In the genomic region with DNA sequence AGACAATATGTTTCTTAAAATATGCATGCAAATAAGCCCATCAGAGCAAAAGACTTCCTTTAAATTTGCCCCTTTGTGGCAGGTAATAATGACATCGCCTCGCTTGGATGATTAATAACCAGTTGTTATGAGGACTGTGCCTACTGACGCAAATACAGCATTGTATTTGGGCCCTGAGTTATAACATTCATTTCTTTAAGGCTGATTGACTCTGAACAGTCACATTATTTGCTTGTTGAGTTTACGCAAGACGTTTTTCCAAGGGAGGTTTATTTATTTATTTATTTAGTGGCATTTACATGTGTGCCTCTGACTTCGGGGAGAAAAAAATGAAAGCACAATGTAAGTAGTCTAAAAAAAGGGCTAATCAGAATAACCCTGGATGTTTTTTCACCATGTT, we compare ENCODE assay signal across 1 cellular context.
TF ChIP-seq lines count a peak whose summit lies in the region.

No MANE protein-coding gene starts in this region.

TF ChIP-seq in GM12878, 131 proteins besides CTCF, POLR2A, EP300 and RAD21 (continued from another document):
- TF ChIP-seq, protein P1, sequence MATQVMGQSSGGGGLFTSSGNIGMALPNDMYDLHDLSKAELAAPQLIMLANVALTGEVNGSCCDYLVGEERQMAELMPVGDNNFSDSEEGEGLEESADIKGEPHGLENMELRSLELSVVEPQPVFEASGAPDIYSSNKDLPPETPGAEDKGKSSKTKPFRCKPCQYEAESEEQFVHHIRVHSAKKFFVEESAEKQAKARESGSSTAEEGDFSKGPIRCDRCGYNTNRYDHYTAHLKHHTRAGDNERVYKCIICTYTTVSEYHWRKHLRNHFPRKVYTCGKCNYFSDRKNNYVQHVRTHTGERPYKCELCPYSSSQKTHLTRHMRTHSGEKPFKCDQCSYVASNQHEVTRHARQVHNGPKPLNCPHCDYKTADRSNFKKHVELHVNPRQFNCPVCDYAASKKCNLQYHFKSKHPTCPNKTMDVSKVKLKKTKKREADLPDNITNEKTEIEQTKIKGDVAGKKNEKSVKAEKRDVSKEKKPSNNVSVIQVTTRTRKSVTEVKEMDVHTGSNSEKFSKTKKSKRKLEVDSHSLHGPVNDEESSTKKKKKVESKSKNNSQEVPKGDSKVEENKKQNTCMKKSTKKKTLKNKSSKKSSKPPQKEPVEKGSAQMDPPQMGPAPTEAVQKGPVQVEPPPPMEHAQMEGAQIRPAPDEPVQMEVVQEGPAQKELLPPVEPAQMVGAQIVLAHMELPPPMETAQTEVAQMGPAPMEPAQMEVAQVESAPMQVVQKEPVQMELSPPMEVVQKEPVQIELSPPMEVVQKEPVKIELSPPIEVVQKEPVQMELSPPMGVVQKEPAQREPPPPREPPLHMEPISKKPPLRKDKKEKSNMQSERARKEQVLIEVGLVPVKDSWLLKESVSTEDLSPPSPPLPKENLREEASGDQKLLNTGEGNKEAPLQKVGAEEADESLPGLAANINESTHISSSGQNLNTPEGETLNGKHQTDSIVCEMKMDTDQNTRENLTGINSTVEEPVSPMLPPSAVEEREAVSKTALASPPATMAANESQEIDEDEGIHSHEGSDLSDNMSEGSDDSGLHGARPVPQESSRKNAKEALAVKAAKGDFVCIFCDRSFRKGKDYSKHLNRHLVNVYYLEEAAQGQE (IDR thresholded peaks at IDR 0.05; ENCODE audit: low read depth, low read length) = no peak
- TF ChIP-seq GABPA (IDR thresholded peaks at IDR 0.05; ENCODE audit: low read depth) (no peak), NR2F1 (conservative IDR thresholded peaks at IDR 0.05) (no peak), ZBED1 (IDR thresholded peaks at IDR 0.05; ENCODE audit: borderline replicate concordance) (no peak), RCOR1 (conservative IDR thresholded peaks at IDR 0.05; ENCODE audit: low read depth, low read length) (no peak), BACH1 (IDR thresholded peaks at IDR 0.05; ENCODE audit: borderline replicate concordance) (no peak), EED (IDR thresholded peaks at IDR 0.05; ENCODE audit: low read depth) (no peak), YY1 (IDR thresholded peaks at IDR 0.05; ENCODE audit: low read depth, low read length) (no peak)
TF ChIP-seq in GM12878: peak in this region for 0.
